In the genomic region with DNA sequence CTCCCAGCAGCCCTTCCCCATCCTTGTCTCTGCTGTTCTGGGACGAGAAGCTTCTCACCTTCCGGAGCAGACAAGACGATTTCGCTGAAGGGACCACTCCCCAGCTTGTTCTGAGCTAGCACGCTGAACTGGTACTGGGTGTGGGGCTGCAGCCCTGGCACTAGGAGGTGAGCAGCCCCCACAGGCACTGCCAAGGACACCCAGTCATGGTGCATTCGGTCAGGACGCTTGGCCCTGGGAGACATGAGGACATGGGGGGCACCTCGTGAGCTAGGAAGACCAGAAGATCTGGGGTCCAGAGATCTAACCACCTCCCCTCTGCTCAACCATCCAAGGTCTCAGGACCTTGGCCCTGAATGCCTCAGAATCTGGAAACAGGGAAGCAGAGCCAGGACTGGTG, we compare ENCODE assay signal across 32 cellular contexts. TPM values are rescaled to one million over a fixed set of nuclear protein-coding genes. Genes with fewer than 3 reads are reported as not detected.
"Had no signal": no experiment of that assay in that cellular context is flagged by ENCODE, and none has a peak within 500 bp of the region (broad histone marks: within the 10 kb centered on the region; RNA-seq: fewer than 3 reads in every experiment).

No MANE protein-coding gene starts in this region.

- H3K9me3 ChIP-seq: adrenal gland, body of pancreas, breast epithelium, SJSA1, SK-N-SH had no signal

- H3K27ac Mint-ChIP-seq: activated CD8-positive, alpha-beta T cell treated with anti-CD3 and anti-CD28 coated beads for 36 hours; activated naive CD4-positive, alpha-beta T cell treated with anti-CD3 and anti-CD28 coated beads for 36 hours; activated naive CD4-positive, alpha-beta T cell treated with anti-CD3 and anti-CD28 coated beads, Interleukin-2, amount 50 U/mL, for 72 hours; activated T-cell treated with anti-CD3 and anti-CD28 coated beads, Interleukin-2, amount 50 U/mL, for 72 hours; T-helper 17 cell had no signal

- H3K27me3 ChIP-seq: adrenal gland, body of pancreas, breast epithelium, SJSA1 had no signal

- H3K4me3 Mint-ChIP-seq: activated CD8-positive, alpha-beta T cell treated with anti-CD3 and anti-CD28 coated beads for 36 hours; activated naive CD4-positive, alpha-beta T cell treated with anti-CD3 and anti-CD28 coated beads for 36 hours; activated T-cell treated with anti-CD3 and anti-CD28 coated beads, Interleukin-2, amount 50 U/mL, for 72 hours; T-helper 17 cell had no signal

- H3K36me3 Mint-ChIP-seq: activated naive CD4-positive, alpha-beta T cell treated with anti-CD3 and anti-CD28 coated beads, Interleukin-2, amount 50 U/mL, for 72 hours had no signal

- H3K9me3 Mint-ChIP-seq: activated CD8-positive, alpha-beta T cell treated with anti-CD3 and anti-CD28 coated beads for 36 hours; activated naive CD4-positive, alpha-beta T cell treated with anti-CD3 and anti-CD28 coated beads for 36 hours; activated naive CD4-positive, alpha-beta T cell treated with anti-CD3 and anti-CD28 coated beads, Interleukin-2, amount 50 U/mL, for 72 hours; activated T-cell treated with anti-CD3 and anti-CD28 coated beads, Interleukin-2, amount 50 U/mL, for 72 hours had no signal

- H3K36me3 ChIP-seq: adrenal gland, breast epithelium, SJSA1 had no signal

- H3K27ac ChIP-seq: adrenal gland, SJSA1, WERI-Rb-1 had no signal

- DNase-seq: activated CD4-positive, alpha-beta T cell treated with anti-CD3 and anti-CD28 coated beads for 1 hour; activated CD4-positive, alpha-beta T cell treated with anti-CD3 and anti-CD28 coated beads for 48 hours; activated CD4-positive, CD25-positive, alpha-beta regulatory T cell; activated CD8-positive, alpha-beta T cell treated with anti-CD3 and anti-CD28 coated beads for 36 hours; activated gamma-delta T cell treated with Interleukin-2 at 50 U/mL for 16 hours; activated naive CD4-positive, alpha-beta T cell treated with anti-CD3 and anti-CD28 coated beads for 36 hours; activated T-cell treated with anti-CD3 and anti-CD28 coated beads, Interleukin-2, amount 50 U/mL, for 1 hour; activated T-cell treated with anti-CD3 and anti-CD28 coated beads, Interleukin-2, amount 50 U/mL, for 72 hours; adrenal gland; body of pancreas; NCI-H1105; NCI-H1417 treated with DMSO at 0.1 percent for 48 hours; NCI-H187 treated with DMSO at 0.1 percent for 48 hours; NCI-H2081; NCI-H226; NCI-H446 treated with DMSO at 0.1 percent for 48 hours; NCI-H524; NCI-H69; NCI-H82; SHP77 treated with DMSO at 0.1 percent for 48 hours; SK-N-SH; T-helper 17 cell; T1000; WERI-Rb-1 had no signal

- H3K4me2 ChIP-seq: SK-N-SH had no signal

- H3K4me3 ChIP-seq: adrenal gland, body of pancreas, breast epithelium, SJSA1 had no signal

- H3K9ac ChIP-seq: SK-N-SH had no signal

- ATAC-seq: activated CD8-positive, alpha-beta T cell treated with anti-CD3 and anti-CD28 coated beads for 36 hours; activated naive CD4-positive, alpha-beta T cell treated with anti-CD3 and anti-CD28 coated beads, Interleukin-2, amount 50 U/mL, for 72 hours; activated T-cell treated with anti-CD3 and anti-CD28 coated beads, Interleukin-2, amount 50 U/mL, for 72 hours; body of pancreas; Panc1; T-helper 17 cell had no signal

RNA-seq across cellular contexts. Expression of gene IGSF9, which starts 14.8 kb away (rescaled TPM):
- total RNA-seq: activated naive CD4-positive, alpha-beta T cell treated with anti-CD3 and anti-CD28 coated beads for 36 hours; activated naive CD4-positive, alpha-beta T cell treated with anti-CD3 and anti-CD28 coated beads, Interleukin-2, amount 50 U/mL, for 72 hours; cardiac septum; RPMI7951 had no signal

RNA-seq across cellular contexts. Expression of gene SLAMF9, which starts 23.4 kb away (rescaled TPM):
- total RNA-seq: activated CD8-positive, alpha-beta memory T cell treated with anti-CD3 and anti-CD28 coated beads for 36 hours; activated CD8-positive, alpha-beta T cell treated with anti-CD3 and anti-CD28 coated beads for 36 hours; activated naive CD4-positive, alpha-beta T cell treated with anti-CD3 and anti-CD28 coated beads for 36 hours; activated naive CD4-positive, alpha-beta T cell treated with anti-CD3 and anti-CD28 coated beads, Interleukin-2, amount 50 U/mL, for 72 hours; activated T-cell treated with anti-CD3 and anti-CD28 coated beads, Interleukin-2, amount 50 U/mL, for 72 hours; adrenal gland; body of pancreas; breast epithelium; cardiac septum; M059J; SJSA1; T-helper 17 cell had no signal
- polyA plus RNA-seq: adrenal gland had no signal

RNA-seq across cellular contexts. Expression of gene CFAP45, which starts 30.7 kb away (rescaled TPM):
- total RNA-seq: body of pancreas had no signal
